ENCODE assay signal across 8 cellular contexts in genomic region chr2:9002637-9003365, GRCh38. TPM values are rescaled to one million over a fixed set of nuclear protein-coding genes. Genes with fewer than 3 reads are reported as not detected.
DNase-seq lines count a peak whose midpoint lies in the region; ATAC-seq lines count a peak whose summit lies in the region.

No MANE protein-coding gene starts in this region.

- no peak overlapping the region for H2AK5ac ChIP-seq in mesenchymal stem cell (ENCODE audit: low read length, severe bottlenecking)

- 1% methylated on average over 28 of the region's 44 CpGs for WGBS in mesenchymal stem cell

- no peaks in the 10 kb centered on the region for H3K27me3 ChIP-seq in mesenchymal stem cell (ENCODE audit: control insufficient read depth in 1 of 2, insufficient read depth in 1 of 2, low read length in 2 of 2)

- peak; percentile 33 for DNase-seq in EL
- DNase-seq in T-helper 22 cell (ENCODE audit: low read depth), result peak; percentile 4
- peak; percentile 70 for DNase-seq in ecto neural progenitor cell (ENCODE audit: low spot score)
- peak; percentile 53 for DNase-seq in mesenchymal stem cell
- no peak for DNase-seq in SKM-1 treated with dmso at 0.1 percent for 144 hours (lab: John Stamatoyannopoulos, UW; ENCODE audit: unreplicated experiment)
- DNase-seq in NCI-H1694 (lab: John Stamatoyannopoulos, UW), result no peak

- H2AFZ ChIP-seq in mesenchymal stem cell (ENCODE audit: low read depth, low read length), result peak overlapping the region; percentile 2

- H3K18ac ChIP-seq in mesenchymal stem cell (ENCODE audit: low read depth in 1 of 2, low read length in 2 of 2), result peak overlapping the region; percentile 78 to 91

- H3K9ac ChIP-seq in mesenchymal stem cell (ENCODE audit: low read length), result peak overlapping the region; percentile 79

- H3K79me1 ChIP-seq in mesenchymal stem cell (replicated peaks; ENCODE audit: low read length, poor library complexity, severe bottlenecking), result peaks cover 8% of the 10 kb centered on the region

- no peak overlapping the region for H2BK120ac ChIP-seq in mesenchymal stem cell (ENCODE audit: low read depth, low read length)

- H3K4me2 ChIP-seq in mesenchymal stem cell (ENCODE audit: low read length, poor library complexity, severe bottlenecking), result peak overlapping the region; percentile 74

- H3K4me1 ChIP-seq in mesenchymal stem cell (ENCODE audit: control insufficient read depth, insufficient read depth, low read depth, low read length), result no peaks in the 10 kb centered on the region

- H4K8ac ChIP-seq in mesenchymal stem cell (ENCODE audit: low read length), result no peak overlapping the region

- peak overlapping the region in 1 of 2 experiments; percentile 34 for H2BK12ac ChIP-seq in mesenchymal stem cell (ENCODE audit: low read length in 2 of 2)

- H3K27ac ChIP-seq in mesenchymal stem cell (ENCODE audit: low read length, poor library complexity, severe bottlenecking) (no peak overlapping the region), temporal lobe (ENCODE audit: low read depth, low read length) (peak overlapping the region; percentile 50)

- H3K4ac ChIP-seq in mesenchymal stem cell (ENCODE audit: low read depth in 1 of 2, low read length in 2 of 2), result peak overlapping the region in 1 of 2 experiments; percentile 24

- peak overlapping the region in 1 of 2 experiments; percentile 2 for H3K23ac ChIP-seq in mesenchymal stem cell (ENCODE audit: low read length in 2 of 2)

- no peaks in the 10 kb centered on the region for H3K9me3 ChIP-seq in mesenchymal stem cell (ENCODE audit: control insufficient read depth, low read length)

- peak overlapping the region; percentile 74 for H4K91ac ChIP-seq in mesenchymal stem cell (ENCODE audit: low read length)

- H2BK5ac ChIP-seq in mesenchymal stem cell (ENCODE audit: low read depth, low read length, poor library complexity, severe bottlenecking), result no peak overlapping the region

- H3K36me3 ChIP-seq in mesenchymal stem cell (ENCODE audit: control insufficient read depth in 1 of 2, insufficient read depth in 2 of 2, low read depth in 1 of 2, low read length in 2 of 2), result no peaks in the 10 kb centered on the region

- no peak overlapping the region for H2BK15ac ChIP-seq in mesenchymal stem cell (ENCODE audit: low read depth, poor library complexity, severe bottlenecking)

- peak; percentile 20 for ATAC-seq in HG03064 (IDR thresholded peaks at IDR 0.05; ENCODE audit: low read depth, unreplicated experiment)

- H3K14ac ChIP-seq in mesenchymal stem cell (ENCODE audit: low read length in 2 of 2), result peak overlapping the region in 1 of 2 experiments; percentile 98

- H3K4me3 ChIP-seq in mesenchymal stem cell (ENCODE audit: insufficient read depth in 1 of 2, low read depth in 1 of 2, low read length in 2 of 2), result peak overlapping the region; percentile 89 to 91

RNA-seq across cellular contexts. Expression of gene MBOAT2, which starts 0.7 kb away (rescaled TPM):
- polyA plus RNA-seq in mesenchymal stem cell (2013, experiment 1 of 2), result 17.4 TPM
- 19.2 TPM for polyA plus RNA-seq in mesenchymal stem cell (2013, experiment 2 of 2)
- 88.3 TPM for total RNA-seq in temporal lobe

Comparison
In these comparisons a context has a peak if more than half of its experiments do, and no peak if none do; other contexts are left out.
1. DNase-seq: peak in EL (single experiment), T-helper 22 cell (single experiment), ecto neural progenitor cell (single experiment) and mesenchymal stem cell (single experiment); none in SKM-1 treated with dmso at 0.1 percent for 144 hours (single experiment) and NCI-H1694 (single experiment).